23 cellular contexts compared by ENCODE assay signal in genomic region chr17:54933921-54934320, GRCh38.
"Had no signal": no experiment of that assay in that cellular context is flagged by ENCODE, and none has a peak within 500 bp of the region (broad histone marks: within the 10 kb centered on the region; RNA-seq: fewer than 3 reads in every experiment).

No MANE protein-coding gene starts in this region.

- H3K36me3 Mint-ChIP-seq: memory B cell; naive B cell; stimulated activated naive B cell treated with anti-CD40 and anti-IgM and Interleukin-4, amounts not matched to agents 10 μg/mL and 1 μg/mL and 100 μg/mL, for 72 hours had no signal

- H3K27ac ChIP-seq: heart left ventricle, left ventricle myocardium inferior, lower lobe of right lung, parathyroid adenoma, prostate gland, right lobe of liver, spleen, testis, tibial nerve had no signal

- H3K9ac ChIP-seq: parathyroid adenoma had no signal

- H3K36me3 ChIP-seq: prostate gland, spleen had no signal

- H3K4me3 Mint-ChIP-seq: memory B cell; naive B cell; nephron; stimulated activated naive B cell treated with anti-CD40 and anti-IgM and Interleukin-4, amounts not matched to agents 10 μg/mL and 1 μg/mL and 100 μg/mL, for 72 hours; stimulated activated naive CD8-positive, alpha-beta T cell treated with anti-CD3 and anti-CD28 coated beads, Interleukin-15, amount 100 ng/mL, for 72 hours had no signal

- H3K9me3 ChIP-seq: heart left ventricle, left ventricle myocardium inferior, lower lobe of right lung, prostate gland, right lobe of liver, spleen, testis, tibial nerve had no signal

- H3K27me3 Mint-ChIP-seq: stimulated activated naive CD8-positive, alpha-beta T cell treated with anti-CD3 and anti-CD28 coated beads, Interleukin-15, amount 100 ng/mL, for 72 hours had no signal

- H3K4me1 ChIP-seq: heart left ventricle, left ventricle myocardium inferior, lower lobe of right lung, parathyroid adenoma, prostate gland, right lobe of liver, spleen, testis, tibial nerve had no signal

- H3K27ac Mint-ChIP-seq: memory B cell; naive B cell; nephron; stimulated activated naive B cell treated with anti-CD40 and anti-IgM and Interleukin-4, amounts not matched to agents 10 μg/mL and 1 μg/mL and 100 μg/mL, for 72 hours; stimulated activated naive CD8-positive, alpha-beta T cell treated with anti-CD3 and anti-CD28 coated beads, Interleukin-15, amount 100 ng/mL, for 72 hours had no signal

- H3K27me3 ChIP-seq: heart left ventricle, right lobe of liver, spleen, testis, tibial nerve had no signal

- H3K4me1 Mint-ChIP-seq: memory B cell; naive B cell; nephron; stimulated activated naive B cell treated with anti-CD40 and anti-IgM and Interleukin-4, amounts not matched to agents 10 μg/mL and 1 μg/mL and 100 μg/mL, for 72 hours; stimulated activated naive CD8-positive, alpha-beta T cell treated with anti-CD3 and anti-CD28 coated beads, Interleukin-15, amount 100 ng/mL, for 72 hours had no signal

- ATAC-seq: heart left ventricle; lower lobe of right lung; right lobe of liver; stimulated activated naive B cell treated with anti-CD40 and anti-IgM and Interleukin-4, amounts not matched to agents 10 μg/mL and 1 μg/mL and 100 μg/mL, for 72 hours; stimulated activated naive CD8-positive, alpha-beta T cell treated with anti-CD3 and anti-CD28 coated beads, Interleukin-15, amount 100 ng/mL, for 72 hours had no signal

- DNase-seq: cerebellar nuclear complex; dermis blood vessel endothelial cell; foreskin melanocyte; heart left ventricle; hypothalamus; kidney glomerular epithelial cell; left ventricle myocardium inferior; lower lobe of right lung; midbrain; naive B cell; right lobe of liver; spleen; stimulated activated CD4-positive, alpha-beta T cell treated with anti-CD3 and anti-CD28 coated beads, Interleukin-15, amount 100 ng/mL, for 24 hours; stimulated activated CD4-positive, alpha-beta T cell treated with anti-CD3 and anti-CD28 coated beads, Interleukin-1b, Interleukin-23, amount 100 ng/mL, for 48 hours; stimulated activated CD4-positive, alpha-beta T cell treated with anti-CD3 and anti-CD28 coated beads, Interleukin-4, amount 100 ng/mL, for 4 hours; stimulated activated naive B cell treated with anti-CD40 and anti-IgM and Interleukin-4, amounts not matched to agents 10 μg/mL and 1 μg/mL and 100 μg/mL, for 72 hours; stimulated activated naive CD8-positive, alpha-beta T cell treated with anti-CD3 and anti-CD28 coated beads, Interleukin-15, amount 100 ng/mL, for 72 hours; testis had no signal

- H3K9me3 Mint-ChIP-seq: memory B cell; naive B cell; nephron; stimulated activated naive B cell treated with anti-CD40 and anti-IgM and Interleukin-4, amounts not matched to agents 10 μg/mL and 1 μg/mL and 100 μg/mL, for 72 hours; stimulated activated naive CD8-positive, alpha-beta T cell treated with anti-CD3 and anti-CD28 coated beads, Interleukin-15, amount 100 ng/mL, for 72 hours had no signal

- H3K4me3 ChIP-seq: heart left ventricle, left ventricle myocardium inferior, lower lobe of right lung, prostate gland, right lobe of liver, spleen, testis, tibial nerve had no signal
